ENCODE assay signal across 32 cellular contexts in genomic region chr1:191140038-191140437, GRCh38.
"Had no signal": no experiment of that assay in that cellular context is flagged by ENCODE, and none has a peak within 500 bp of the region (broad histone marks: within the 10 kb centered on the region; RNA-seq: fewer than 3 reads in every experiment).

No MANE protein-coding gene starts in this region.

- DNase-seq: activated B cell treated with CpG ODN at 0.5 μM for 24 hours; activated CD4-positive, alpha-beta memory T cell treated with anti-CD3 and anti-CD28 coated beads for 36 hours; activated CD4-positive, alpha-beta T cell treated with anti-CD3 and anti-CD28 coated beads for 4 hours; activated CD4-positive, alpha-beta T cell treated with anti-CD3 and anti-CD28 coated beads, Interleukin-2, amount 10 ng/mL, durations not matched to agents 24 days and 14 days; activated CD4-positive, alpha-beta T cell treated with anti-CD3 and anti-CD28 coated beads, Interleukin-2, amount 50 U/mL, for 1 hour; activated CD4-positive, alpha-beta T cell treated with anti-CD3 and anti-CD28 coated beads, Interleukin-2, amount 50 U/mL, for 4 hours; activated CD4-positive, CD25-positive, alpha-beta regulatory T cell treated with anti-CD3 and anti-CD28 coated beads, Interleukin-2, amount 50 U/mL, for 72 hours; activated CD8-positive, alpha-beta memory T cell treated with anti-CD3 and anti-CD28 coated beads, Interleukin-2, amount 50 U/mL, for 4 hours; activated CD8-positive, alpha-beta T cell treated with anti-CD3 and anti-CD28 coated beads for 36 hours; activated effector memory CD4-positive, alpha-beta T cell treated with anti-CD3 and anti-CD28 coated beads, Interleukin-2, amount 50 U/mL, for 16 hours; activated gamma-delta T cell treated with Interleukin-2 at 50 U/mL for 16 hours; activated naive CD4-positive, alpha-beta T cell; activated naive CD4-positive, alpha-beta T cell treated with anti-CD3 and anti-CD28 coated beads for 36 hours; activated naive CD4-positive, alpha-beta T cell treated with anti-CD3 and anti-CD28 coated beads, Interleukin-2, amount 50 U/mL, for 16 hours; activated naive CD8-positive, alpha-beta T cell treated with anti-CD3 and anti-CD28 coated beads for 36 hours; activated T-cell treated with anti-CD3 and anti-CD28 coated beads for 4 hours; activated T-cell treated with anti-CD3 and anti-CD28 coated beads, Interleukin-2, amount 50 U/mL, for 1 hour; activated T-cell treated with anti-CD3 and anti-CD28 coated beads, Interleukin-2, amount 50 U/mL, for 4 hours; activated T-cell treated with anti-CD3 and anti-CD28 coated beads, Interleukin-2, amount 50 U/mL, for 72 hours; adrenal gland; amniotic stem cell; aorta; body of pancreas; brain microvascular endothelial cell; central memory CD4-positive, alpha-beta T cell; T-helper 2 cell; T-helper 9 cell had no signal

- H3K36me3 ChIP-seq: adrenal gland, brain microvascular endothelial cell had no signal

- ATAC-seq: activated CD8-positive, alpha-beta T cell treated with anti-CD3 and anti-CD28 coated beads for 36 hours; activated naive CD4-positive, alpha-beta T cell treated with anti-CD3 and anti-CD28 coated beads, Interleukin-2, amount 50 U/mL, for 72 hours; activated T-cell treated with anti-CD3 and anti-CD28 coated beads, Interleukin-2, amount 50 U/mL, for 4 hours; activated T-cell treated with anti-CD3 and anti-CD28 coated beads, Interleukin-2, amount 50 U/mL, for 72 hours; activated T-helper 17 cell treated with anti-CD3 and anti-CD28 coated beads, Interleukin-2, amount 50 U/mL, for 72 hours; body of pancreas had no signal

- H3K27ac ChIP-seq: adrenal gland, body of pancreas, brain microvascular endothelial cell, breast epithelium, VCaP had no signal

- H3K9me3 ChIP-seq: adrenal gland, body of pancreas had no signal

- H3K4me1 ChIP-seq: adrenal gland, body of pancreas, breast epithelium had no signal

- H3K4me3 ChIP-seq: adrenal gland, body of pancreas, breast epithelium had no signal

- H3K27me3 ChIP-seq: adrenal gland, body of pancreas, brain microvascular endothelial cell, breast epithelium had no signal

- FAIRE-seq: astrocyte had no signal
